In genomic region chr17:66863820-66864219, GRCh38 we compare ENCODE assay signal across 9 cellular contexts. TPM values are rescaled to one million over a fixed set of nuclear protein-coding genes. Genes with fewer than 3 reads are reported as not detected.
"Had no signal": no experiment of that assay in that cellular context is flagged by ENCODE, and none has a peak within 500 bp of the region (broad histone marks: within the 10 kb centered on the region; RNA-seq: fewer than 3 reads in every experiment).

No MANE protein-coding gene starts in this region.

- H3K4me3 ChIP-seq: GM12878 had no signal

- DNase-seq: GDM1, GF-D8 had no signal

- ATAC-seq: GM12878 had no signal

- FAIRE-seq: G401.6, GM12878, GM12891, GM12892, GM18507, GM19239 had no signal

RNA-seq across cellular contexts. Expression of gene CACNG5, which starts 28.9 kb away (rescaled TPM):
- total RNA-seq: G401, GM12878 had no signal
